2 cellular contexts compared by ENCODE assay signal in the genomic region with DNA sequence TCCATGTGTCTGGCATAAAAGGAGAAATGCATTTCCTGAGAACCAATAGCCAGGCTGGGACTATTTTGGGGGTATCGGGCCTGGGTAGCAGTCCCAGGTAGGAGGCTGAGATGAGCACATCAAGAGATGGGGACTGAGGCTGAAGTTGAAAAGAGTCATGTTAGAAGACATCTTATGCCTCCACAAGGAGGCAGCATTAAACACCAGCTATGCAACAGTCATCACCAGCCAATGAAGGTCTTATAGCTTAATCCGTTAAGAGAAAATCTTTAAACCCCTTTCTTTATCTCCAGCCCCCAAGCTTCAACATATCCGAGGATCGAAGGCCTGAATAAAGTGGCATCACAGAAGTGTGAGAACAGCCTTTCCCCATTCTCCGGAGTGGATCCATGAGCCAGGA.
A peak's percentile ranks its signal among the peaks of the same experiment; 100 is the strongest.
TF ChIP-seq lines count a peak whose summit lies in the region.

No MANE protein-coding gene starts in this region.

TF ChIP-seq in IMR-90, 13 proteins besides CTCF, POLR2A, EP300 and RAD21:
- TF ChIP-seq SMC3 (IDR thresholded peaks at IDR 0.05; ENCODE audit: low read depth, low read length), result 0 out of 2 replicates have a peak, but pooled peaks have one; percentile 25
- no peak for TF ChIP-seq MXI1 (IDR thresholded peaks at IDR 0.05; ENCODE audit: borderline replicate concordance, low read depth, low read length)
- no peak for TF ChIP-seq NFE2L2 (IDR thresholded peaks at IDR 0.05; ENCODE audit: low read depth, low read length)
- TF ChIP-seq FOS (IDR thresholded peaks at IDR 0.05; ENCODE audit: low read depth, low read length), result no peak
- TF ChIP-seq CHD1 (IDR thresholded peaks at IDR 0.05; ENCODE audit: low read depth, low read length), result no peak
- no peak for TF ChIP-seq ELK1 (IDR thresholded peaks at IDR 0.05; ENCODE audit: borderline replicate concordance, low read depth, low read length)

TF ChIP-seq in WTC11, 78 proteins besides CTCF, POLR2A, EP300 and RAD21:
- no peak for TF ChIP-seq ZBTB21 (CRISPR knock-in tag; IDR thresholded peaks at IDR 0.05; ENCODE audit: borderline replicate concordance)
- TF ChIP-seq SMAD4 (CRISPR knock-in tag; IDR thresholded peaks at IDR 0.05), result no peak
- no peak for TF ChIP-seq GABPB1 (CRISPR knock-in tag; IDR thresholded peaks at IDR 0.05)
- no peak for TF ChIP-seq ARID4B (CRISPR knock-in tag; IDR thresholded peaks at IDR 0.05; ENCODE audit: borderline replicate concordance)
